In genomic region chr2:200425026-200425821, GRCh38 we compare ENCODE assay signal across 24 cellular contexts.
DNase-seq lines count a peak whose midpoint lies in the region; ATAC-seq, FAIRE-seq and TF ChIP-seq lines count a peak whose summit lies in the region.
"Had no signal": no experiment of that assay in that cellular context is flagged by ENCODE, and none has a peak within 500 bp of the region (broad histone marks: within the 10 kb centered on the region; RNA-seq: fewer than 3 reads in every experiment).

No MANE protein-coding gene starts in this region.

- H3K4me3 ChIP-seq in brain microvascular endothelial cell (ENCODE audit: low read depth, low read length) = no peak overlapping the region
- H3K4me3 ChIP-seq: BLaER1 treated with 17β-estradiol and CSF1 and Interleukin-3, amounts not matched to agents 10 nM and 100 nM; MG63 had no signal

- H3K4me1 Mint-ChIP-seq in central memory CD8-positive, alpha-beta T cell = no peaks in the 10 kb centered on the region
- peaks cover 7% of the 10 kb centered on the region for H3K4me1 Mint-ChIP-seq in mesothelial cell of epicardium

- TF ChIP-seq CTCF in mesothelial cell of epicardium (IDR thresholded peaks at IDR 0.05; ENCODE audit: unreplicated experiment) (no peak), brain microvascular endothelial cell (IDR thresholded peaks at IDR 0.05; ENCODE audit: low read depth, low read length, missing control alignments) (no peak)

- FAIRE-seq in GM12891 (lab: Jason Lieb, UNC) = peak; percentile 28
- FAIRE-seq: D721Med had no signal

- no peak overlapping the region for H3K27ac Mint-ChIP-seq in central memory CD8-positive, alpha-beta T cell (ENCODE audit: low read depth)
- H3K27ac Mint-ChIP-seq in mesothelial cell of epicardium = peak overlapping the region; percentile 40

- no peak overlapping the region for H3K4me3 Mint-ChIP-seq in central memory CD8-positive, alpha-beta T cell
- no peak overlapping the region for H3K4me3 Mint-ChIP-seq in mesothelial cell of epicardium

- DNase-seq in GM12891 (ENCODE audit: insufficient read length, low spot score) = no peak
- DNase-seq in NCI-H82 (lab: John Stamatoyannopoulos, UW) = peak; percentile 77
- DNase-seq in central memory CD8-positive, alpha-beta T cell (ENCODE audit: low spot score in 2 of 2) = no peak
- DNase-seq in mesothelial cell of epicardium (ENCODE audit: low spot score in 2 of 2, unreplicated experiment in 2 of 2) = no peak
- DNase-seq in brain microvascular endothelial cell = no peak
- DNase-seq in COLO668 (lab: John Stamatoyannopoulos, UW; ENCODE audit: unreplicated experiment) = no peak
- DNase-seq in DMS79 treated with DMSO at 0.1 percent for 48 hours (lab: John Stamatoyannopoulos, UW) = no peak
- DNase-seq: H7, Kasumi-1, MG63, NCI-H1092, NCI-H146, NCI-H2029 treated with DMSO at 0.1 percent for 48 hours, NCI-H2171 treated with DMSO at 0.1 percent for 48 hours, NCI-H446, NCI-H69, OCI-M1, RPMI8226, SHP77 treated with DMSO at 0.1 percent for 48 hours had no signal

- H3K36me3 ChIP-seq in brain microvascular endothelial cell (replicated peaks) = peaks cover 25% of the 10 kb centered on the region

- in situ Hi-C loops in brain microvascular endothelial cell (cut with HindIII; ENCODE audit: low pct_ligation_motif_present, low sequenced_read_pairs) = no loop called here

- peaks cover 3% of the 10 kb centered on the region for H3K36me3 Mint-ChIP-seq in central memory CD8-positive, alpha-beta T cell (ENCODE audit: insufficient read depth)
- peaks cover 29% of the 10 kb centered on the region for H3K36me3 Mint-ChIP-seq in mesothelial cell of epicardium
- H3K36me3 Mint-ChIP-seq: CD8-positive, alpha-beta memory T cell had no signal

- no peaks in the 10 kb centered on the region for H3K27me3 Mint-ChIP-seq in central memory CD8-positive, alpha-beta T cell
- no peaks in the 10 kb centered on the region for H3K27me3 Mint-ChIP-seq in mesothelial cell of epicardium (ENCODE audit: low read depth)
- H3K27me3 Mint-ChIP-seq: CD8-positive, alpha-beta memory T cell had no signal

- H3K9me3 Mint-ChIP-seq in central memory CD8-positive, alpha-beta T cell = no peaks in the 10 kb centered on the region
- no peaks in the 10 kb centered on the region for H3K9me3 Mint-ChIP-seq in mesothelial cell of epicardium
- H3K9me3 Mint-ChIP-seq: CD8-positive, alpha-beta memory T cell had no signal

- H3K27me3 ChIP-seq in brain microvascular endothelial cell (replicated peaks) = no peaks in the 10 kb centered on the region
- H3K27me3 ChIP-seq: BLaER1 treated with 17β-estradiol and CSF1 and Interleukin-3, amounts not matched to agents 10 nM and 100 nM; MG63 had no signal

- TF ChIP-seq POLR2A in GM12891 (IDR thresholded peaks at IDR 0.05; ENCODE audit: low read depth, low read length) = no peak

- peak; percentile 54 for ATAC-seq in central memory CD8-positive, alpha-beta T cell (replicated peaks; ENCODE audit: extremely low read depth, poor library complexity, severe bottlenecking)
- ATAC-seq in HG03432 (IDR thresholded peaks at IDR 0.05; ENCODE audit: unreplicated experiment) = no peak

- H3K27ac ChIP-seq in brain microvascular endothelial cell = no peak overlapping the region
- H3K27ac ChIP-seq: BLaER1 treated with 17β-estradiol and CSF1 and Interleukin-3, amounts not matched to agents 10 nM and 100 nM; HL-60 had no signal

TF ChIP-seq in GM12891, 5 proteins besides CTCF, POLR2A, EP300 and RAD21:
- TF ChIP-seq POU2F2 (IDR thresholded peaks at IDR 0.05; ENCODE audit: low read depth, low read length) (no peak), POLR2AphosphoS5 (IDR thresholded peaks at IDR 0.05; ENCODE audit: low read depth, low read length) (no peak), PAX5 (IDR thresholded peaks at IDR 0.05; ENCODE audit: insufficient read depth, low read length, severe bottlenecking) (no peak), TAF1 (IDR thresholded peaks at IDR 0.05; ENCODE audit: low read depth, low read length) (no peak), SPI1 (IDR thresholded peaks at IDR 0.05; ENCODE audit: low read depth, low read length) (no peak)
